17 cellular contexts compared by ENCODE assay signal in genomic region chr13:75554981-75555380, GRCh38. TPM values are rescaled to one million over a fixed set of nuclear protein-coding genes. Genes with fewer than 3 reads are reported as not detected.
DNase-seq lines count a peak whose midpoint lies in the region; ATAC-seq lines count a peak whose summit lies in the region.
"Had no signal": no experiment of that assay in that cellular context is flagged by ENCODE, and none has a peak within 500 bp of the region (broad histone marks: within the 10 kb centered on the region; RNA-seq: fewer than 3 reads in every experiment).

No MANE protein-coding gene starts in this region.

- DNase-seq in activated naive CD4-positive, alpha-beta T cell (lab: John Stamatoyannopoulos, UW), result no peak
- DNase-seq in Karpas-422 (no peak), pons (ENCODE audit: low spot score) (no peak), DMS114 treated with DMSO at 0.1 percent for 48 hours (lab: John Stamatoyannopoulos, UW; ENCODE audit: unreplicated experiment) (no peak)
- no peak for DNase-seq in activated T-helper 2 cell treated with anti-CD3 and anti-CD28 coated beads, Interferon-gamma antibody, Interleukin-2, Interleukin-4, amounts not matched to agents 10 μg/mL and 5 μg/mL and 100 μg/mL, durations not matched to agents 14 hours and 24 hours and 36 hours (ENCODE audit: low spot score)
- DNase-seq in stimulated activated naive CD8-positive, alpha-beta T cell treated with anti-CD3 and anti-CD28 coated beads, Interleukin-15, Interleukin-2, amounts not matched to agents 100 U/mL and 50 U/mL, for 24 hours, result no peak
- DNase-seq: BE2C; CD4-positive, alpha-beta memory T cell; H7; KG1; MM.1S; NCI-H1105; NCI-H187; NCI-H774; SHP77 had no signal

- H3K36me3 ChIP-seq in Karpas-422 (ENCODE audit: insufficient read depth, low read length), result peaks cover 37% of the 10 kb centered on the region

- ATAC-seq in stimulated activated naive CD8-positive, alpha-beta T cell treated with anti-CD3 and anti-CD28 coated beads, Interleukin-15, Interleukin-2, amounts not matched to agents 100 U/mL and 50 U/mL, for 24 hours, result peak; percentile 74
- ATAC-seq: Panc1 had no signal

- H3K9me3 Mint-ChIP-seq in activated naive CD4-positive, alpha-beta T cell treated with anti-CD3 and anti-CD28 coated beads, Interleukin-2, amount 50 U/mL, for 24 hours, result no peaks in the 10 kb centered on the region
- H3K9me3 Mint-ChIP-seq in activated T-helper 2 cell treated with anti-CD3 and anti-CD28 coated beads, Interferon-gamma antibody, Interleukin-2, Interleukin-4, amounts not matched to agents 10 μg/mL and 5 μg/mL and 100 μg/mL, durations not matched to agents 14 hours and 24 hours and 36 hours, result no peaks in the 10 kb centered on the region
- H3K9me3 Mint-ChIP-seq: CD4-positive, alpha-beta memory T cell had no signal

- peak overlapping the region; percentile 27 for H3K27ac ChIP-seq in Karpas-422 (ENCODE audit: low read length)

- no peaks in the 10 kb centered on the region for H3K27me3 ChIP-seq in Karpas-422 (ENCODE audit: low read length)
- H3K27me3 ChIP-seq: BE2C had no signal

- intact Hi-C loops in activated T-helper 2 cell treated with anti-CD3 and anti-CD28 coated beads, Interferon-gamma antibody, Interleukin-2, Interleukin-4, amounts not matched to agents 10 μg/mL and 5 μg/mL and 100 μg/mL, durations not matched to agents 14 hours and 24 hours and 36 hours (cut with micrococcal nuclease), result no loop called here

- no peaks in the 10 kb centered on the region for H3K27me3 Mint-ChIP-seq in activated naive CD4-positive, alpha-beta T cell treated with anti-CD3 and anti-CD28 coated beads, Interleukin-2, amount 50 U/mL, for 24 hours
- H3K27me3 Mint-ChIP-seq in activated T-helper 2 cell treated with anti-CD3 and anti-CD28 coated beads, Interferon-gamma antibody, Interleukin-2, Interleukin-4, amounts not matched to agents 10 μg/mL and 5 μg/mL and 100 μg/mL, durations not matched to agents 14 hours and 24 hours and 36 hours (ENCODE audit: low read depth), result no peaks in the 10 kb centered on the region
- H3K27me3 Mint-ChIP-seq: CD4-positive, alpha-beta memory T cell had no signal

- H3K79me2 ChIP-seq in Karpas-422 (ENCODE audit: low read length), result peaks cover 96% of the 10 kb centered on the region

- H3K4me1 ChIP-seq in Karpas-422 (ENCODE audit: low read length), result peaks cover 46% of the 10 kb centered on the region

- H3K4me3 Mint-ChIP-seq in activated naive CD4-positive, alpha-beta T cell treated with anti-CD3 and anti-CD28 coated beads, Interleukin-2, amount 50 U/mL, for 24 hours, result peak overlapping the region; percentile 34
- no peak overlapping the region for H3K4me3 Mint-ChIP-seq in activated T-helper 2 cell treated with anti-CD3 and anti-CD28 coated beads, Interferon-gamma antibody, Interleukin-2, Interleukin-4, amounts not matched to agents 10 μg/mL and 5 μg/mL and 100 μg/mL, durations not matched to agents 14 hours and 24 hours and 36 hours (ENCODE audit: low read depth)

- H3K4me1 Mint-ChIP-seq in activated naive CD4-positive, alpha-beta T cell treated with anti-CD3 and anti-CD28 coated beads, Interleukin-2, amount 50 U/mL, for 24 hours, result peaks cover 86% of the 10 kb centered on the region
- H3K4me1 Mint-ChIP-seq in activated T-helper 2 cell treated with anti-CD3 and anti-CD28 coated beads, Interferon-gamma antibody, Interleukin-2, Interleukin-4, amounts not matched to agents 10 μg/mL and 5 μg/mL and 100 μg/mL, durations not matched to agents 14 hours and 24 hours and 36 hours (ENCODE audit: low read depth), result peaks cover 32% of the 10 kb centered on the region

- H3K4me3 ChIP-seq in Karpas-422 (ENCODE audit: low read length), result no peak overlapping the region

- no peaks in the 10 kb centered on the region for H4K20me1 ChIP-seq in Karpas-422 (ENCODE audit: insufficient read depth, low read depth, low read length)

- peak overlapping the region; percentile 63 for H3K27ac Mint-ChIP-seq in activated naive CD4-positive, alpha-beta T cell treated with anti-CD3 and anti-CD28 coated beads, Interleukin-2, amount 50 U/mL, for 24 hours
- peak overlapping the region; percentile 8 for H3K27ac Mint-ChIP-seq in activated T-helper 2 cell treated with anti-CD3 and anti-CD28 coated beads, Interferon-gamma antibody, Interleukin-2, Interleukin-4, amounts not matched to agents 10 μg/mL and 5 μg/mL and 100 μg/mL, durations not matched to agents 14 hours and 24 hours and 36 hours

- H3K4me2 ChIP-seq in Karpas-422 (ENCODE audit: low read depth, low read length, poor library complexity, severe bottlenecking), result no peak overlapping the region

- no peaks in the 10 kb centered on the region for H3K9me2 ChIP-seq in Karpas-422 (replicated peaks; ENCODE audit: insufficient read depth, low read length)

- H3K9ac ChIP-seq in Karpas-422 (ENCODE audit: low read length), result no peak overlapping the region

- H3K36me3 Mint-ChIP-seq in activated naive CD4-positive, alpha-beta T cell treated with anti-CD3 and anti-CD28 coated beads, Interleukin-2, amount 50 U/mL, for 24 hours, result peaks cover 26% of the 10 kb centered on the region
- peaks cover 35% of the 10 kb centered on the region for H3K36me3 Mint-ChIP-seq in activated T-helper 2 cell treated with anti-CD3 and anti-CD28 coated beads, Interferon-gamma antibody, Interleukin-2, Interleukin-4, amounts not matched to agents 10 μg/mL and 5 μg/mL and 100 μg/mL, durations not matched to agents 14 hours and 24 hours and 36 hours (ENCODE audit: low read depth)

- H2AFZ ChIP-seq in Karpas-422 (ENCODE audit: low read length), result no peak overlapping the region

- H3K9me3 ChIP-seq in Karpas-422 (ENCODE audit: low read length), result no peaks in the 10 kb centered on the region
- H3K9me3 ChIP-seq: BE2C had no signal

RNA-seq across cellular contexts. Expression of gene UCHL3, which starts 5.4 kb away (rescaled TPM):
- 53.9 and 84.8 TPM in 2 replicates for total RNA-seq in Karpas-422 (2014; rRNA removed; shearing (Covaris generic); ENCODE audit: low replicate concordance)
- 35.4 and 37.9 TPM in 2 replicates for total RNA-seq in activated T-helper 2 cell treated with anti-CD3 and anti-CD28 coated beads, Interferon-gamma antibody, Interleukin-2, Interleukin-4, amounts not matched to agents 10 μg/mL and 5 μg/mL and 100 μg/mL, durations not matched to agents 14 hours and 24 hours and 36 hours

RNA-seq across cellular contexts. Expression of gene COMMD6, which starts 17.3 kb away (rescaled TPM):
- 73.9 and 384 TPM in 2 replicates for total RNA-seq in Karpas-422 (2014; rRNA removed; shearing (Covaris generic); ENCODE audit: low replicate concordance)
- total RNA-seq in activated T-helper 2 cell treated with anti-CD3 and anti-CD28 coated beads, Interferon-gamma antibody, Interleukin-2, Interleukin-4, amounts not matched to agents 10 μg/mL and 5 μg/mL and 100 μg/mL, durations not matched to agents 14 hours and 24 hours and 36 hours, result 120 TPM in 2 replicates
